Comparison of ENCODE assay signal across 18 cellular contexts in the genomic region with DNA sequence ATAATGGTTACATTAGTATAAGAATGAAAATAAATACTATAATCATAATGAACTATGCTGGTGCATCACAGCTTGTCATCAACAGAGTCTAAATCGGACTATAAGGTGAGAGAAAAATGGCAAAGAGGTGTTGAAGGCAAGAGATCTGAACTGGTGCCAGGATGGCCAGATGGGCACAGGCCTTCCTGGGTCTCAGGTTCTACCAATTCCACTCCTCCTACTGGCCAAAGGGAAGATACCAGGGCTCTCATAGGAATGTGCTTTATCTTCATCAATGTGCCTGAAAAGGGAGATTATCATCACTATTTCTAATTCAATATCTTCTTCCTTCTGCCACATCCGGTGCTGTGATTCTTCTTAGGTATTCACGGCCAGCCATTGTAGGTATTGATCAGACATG.
DNase-seq lines count a peak whose midpoint lies in the region; ATAC-seq, FAIRE-seq and TF ChIP-seq lines count a peak whose summit lies in the region.
"Had no signal": no experiment of that assay in that cellular context is flagged by ENCODE, and none has a peak within 500 bp of the region (broad histone marks: within the 10 kb centered on the region; RNA-seq: fewer than 3 reads in every experiment).

No MANE protein-coding gene starts in this region.

- no peak overlapping the region for H4K8ac ChIP-seq in H9 (replicated peaks; ENCODE audit: insufficient read length, low read depth, low read length)

- peak; percentile 47 for TF ChIP-seq CTCF in H9 (conservative IDR thresholded peaks at IDR 0.05)
- TF ChIP-seq CTCF in WERI-Rb-1 (IDR thresholded peaks at IDR 0.05; ENCODE audit: low read depth, low read length): peak; percentile 25; the same call in 1 of the 2 replicates
- TF ChIP-seq CTCF in epithelial cell of esophagus (IDR thresholded peaks at IDR 0.05; ENCODE audit: insufficient read depth, low read depth, low read length, missing control alignments): peak; percentile 12
- no peak for TF ChIP-seq CTCF in pancreas (IDR thresholded peaks at IDR 0.05)

- no peak overlapping the region for H3K4me2 ChIP-seq in H9 (ENCODE audit: insufficient read depth, insufficient read length, low read length)
- H3K4me2 ChIP-seq: hepatocyte had no signal

- H3K23me2 ChIP-seq in H9 (ENCODE audit: insufficient read length, low read depth, low read length, poor library complexity, severe bottlenecking): no peaks in the 10 kb centered on the region

- no peak overlapping the region for H2AFZ ChIP-seq in H9 (ENCODE audit: low read length)
- H2AFZ ChIP-seq: hepatocyte had no signal

- ATAC-seq in pancreas (no peak), HG02981 (IDR thresholded peaks at IDR 0.05; ENCODE audit: unreplicated experiment) (no peak), HG03139 (IDR thresholded peaks at IDR 0.05; ENCODE audit: unreplicated experiment) (no peak), HG03025 (IDR thresholded peaks at IDR 0.05; ENCODE audit: low FRiP score, unreplicated experiment) (no peak)
- ATAC-seq: body of pancreas had no signal

- H3K27me3 ChIP-seq in H9 (ENCODE audit: insufficient read depth, low read length) (no peaks in the 10 kb centered on the region), WERI-Rb-1 (ENCODE audit: insufficient read depth, low read depth, severe bottlenecking) (no peaks in the 10 kb centered on the region), pancreas (no peaks in the 10 kb centered on the region)
- H3K27me3 ChIP-seq: body of pancreas, hepatocyte, vagina had no signal

- H4K91ac ChIP-seq in H9 (ENCODE audit: insufficient read length, low read depth, low read length): no peak overlapping the region

- no peaks in the 10 kb centered on the region for H3K36me3 Mint-ChIP-seq in H9 (ENCODE audit: insufficient read depth in 1 of 3, low read depth in 3 of 3)
- H3K36me3 Mint-ChIP-seq: activated naive CD8-positive, alpha-beta T cell treated with anti-CD3 and anti-CD28 coated beads for 36 hours had no signal

- no peaks in the 10 kb centered on the region for H4K20me1 ChIP-seq in H9 (ENCODE audit: control insufficient read depth, insufficient read depth, insufficient read length)

- no peaks in the 10 kb centered on the region for H3K4me1 ChIP-seq in H9 (ENCODE audit: insufficient read depth, low read length)
- H3K4me1 ChIP-seq in pancreas: peaks cover 0 to 5% (median 0%) of the 10 kb centered on the region in 3 donors
- H3K4me1 ChIP-seq: body of pancreas, prostate gland, vagina had no signal

- H3K36me3 ChIP-seq in WERI-Rb-1: no peaks in the 10 kb centered on the region
- no peaks in the 10 kb centered on the region for H3K36me3 ChIP-seq in pancreas
- H3K36me3 ChIP-seq: prostate gland, vagina had no signal

- H3K79me2 ChIP-seq in H9 (ENCODE audit: insufficient read depth, low read length): no peaks in the 10 kb centered on the region
- H3K79me2 ChIP-seq: hepatocyte had no signal

- no peak overlapping the region for H3K4me3 Mint-ChIP-seq in H9
- H3K4me3 Mint-ChIP-seq: activated naive CD8-positive, alpha-beta T cell treated with anti-CD3 and anti-CD28 coated beads for 36 hours had no signal

- no peak overlapping the region for H3K27ac Mint-ChIP-seq in H9
- H3K27ac Mint-ChIP-seq: activated naive CD8-positive, alpha-beta T cell treated with anti-CD3 and anti-CD28 coated beads for 36 hours had no signal

- no peak overlapping the region for H3K18ac ChIP-seq in H9 (ENCODE audit: insufficient read length, low read depth, low read length)

- H3K4me3 ChIP-seq in WERI-Rb-1 (ENCODE audit: low read depth, low read length): no peak overlapping the region
- H3K4me3 ChIP-seq in epithelial cell of esophagus (ENCODE audit: low read length): no peak overlapping the region
- no peak overlapping the region for H3K4me3 ChIP-seq in pancreas
- H3K4me3 ChIP-seq: body of pancreas, hepatocyte, prostate gland, vagina had no signal

- no peak overlapping the region for H2BK15ac ChIP-seq in H9 (ENCODE audit: low read depth, low read length)

- no peak overlapping the region for H3K14ac ChIP-seq in H9 (ENCODE audit: insufficient read depth, low read length)

- no peak overlapping the region for H3K56ac ChIP-seq in H9 (ENCODE audit: insufficient read length, low read depth, low read length)

- H3K9ac ChIP-seq in H9 (ENCODE audit: extremely low read depth, insufficient read length, low read length): no peak overlapping the region

- no peak overlapping the region for H4K5ac ChIP-seq in H9 (ENCODE audit: insufficient read length, low read depth, low read length)

- no peak overlapping the region for H2BK5ac ChIP-seq in H9 (ENCODE audit: insufficient read length, low read length)

- in situ Hi-C loops in ACHN (cut with HindIII; ENCODE audit: low pct_ligation_motif_present, low pct_unique_long_range_greater_than_20kb, low sequenced_read_pairs): no loop called here

- no peak for FAIRE-seq in pancreas (lab: Jason Lieb, UNC)

- intact Hi-C loops in pancreas (cut with DNase I): no loop called here

- no peaks in the 10 kb centered on the region for H3K9me3 Mint-ChIP-seq in H9
- H3K9me3 Mint-ChIP-seq: activated naive CD8-positive, alpha-beta T cell treated with anti-CD3 and anti-CD28 coated beads for 36 hours had no signal

- peaks cover 3 to 4% of the 10 kb centered on the region in 2 experiments; a peak in 3 of 4 replicates for H3K4me1 Mint-ChIP-seq in H9
- H3K4me1 Mint-ChIP-seq: activated naive CD8-positive, alpha-beta T cell treated with anti-CD3 and anti-CD28 coated beads for 36 hours had no signal

- H3K23ac ChIP-seq in H9 (ENCODE audit: insufficient read length, low read depth, low read length): no peak overlapping the region

- no peak overlapping the region for H2AK5ac ChIP-seq in H9 (ENCODE audit: insufficient read length, low read length)

- no peak overlapping the region for H2BK12ac ChIP-seq in H9 (ENCODE audit: insufficient read length, low read depth, low read length)

- H3T11ph ChIP-seq in H9 (ENCODE audit: low read length): no peak overlapping the region

- H3K27me3 Mint-ChIP-seq in H9 (ENCODE audit: low read depth): no peaks in the 10 kb centered on the region
- H3K27me3 Mint-ChIP-seq: activated naive CD8-positive, alpha-beta T cell treated with anti-CD3 and anti-CD28 coated beads for 36 hours had no signal

- DNase-seq in ACHN: peak; percentile 4
- DNase-seq in H9: no peak
- DNase-seq in WERI-Rb-1: no peak
- no peak for DNase-seq in epithelial cell of esophagus (ENCODE audit: low read depth)
- DNase-seq in pancreas: no peak
- DNase-seq: activated CD4-positive, CD25-positive, alpha-beta regulatory T cell; activated naive CD8-positive, alpha-beta T cell treated with anti-CD3 and anti-CD28 coated beads for 36 hours; MM.1S; NCI-H187 treated with DMSO at 0.1 percent for 48 hours; Right ventricle myocardium superior; stimulated activated CD8-positive, alpha-beta memory T cell treated with anti-CD3 and anti-CD28 coated beads, Interleukin-4, amount 100 ng/mL, for 48 hours had no signal

- no peak overlapping the region for H2BK120ac ChIP-seq in H9 (ENCODE audit: low read depth, low read length, poor library complexity, severe bottlenecking)

- H3K9me3 ChIP-seq in H9 (ENCODE audit: control insufficient read depth, low read depth, low read length) (no peaks in the 10 kb centered on the region), WERI-Rb-1 (ENCODE audit: severe bottlenecking) (no peaks in the 10 kb centered on the region), pancreas (no peaks in the 10 kb centered on the region)
- H3K9me3 ChIP-seq: body of pancreas, prostate gland, vagina had no signal

- no peak overlapping the region for H3K4ac ChIP-seq in H9 (ENCODE audit: low read depth, low read length)

- H3K27ac ChIP-seq in H9 (ENCODE audit: insufficient read length, low read depth, low read length) (no peak overlapping the region), WERI-Rb-1 (no peak overlapping the region), pancreas (no peak overlapping the region)
- H3K27ac ChIP-seq: body of pancreas, hepatocyte, prostate gland, vagina had no signal

- no CpG with 5 or more reads among the region's 3 CpGs for WGBS in H9 (ENCODE audit: extremely low coverage, insufficient read length, low lambda C conversion rate)
- 58 to 63% methylated on average over 3 of the region's 3 CpGs for WGBS in pancreas, 2 donors

- H3K79me1 ChIP-seq in H9 (ENCODE audit: insufficient read depth, low read depth, low read length, poor library complexity, severe bottlenecking): no peaks in the 10 kb centered on the region

- H2BK20ac ChIP-seq in H9 (ENCODE audit: low read depth, low read length, poor library complexity, severe bottlenecking): no peak overlapping the region

Comparison
In these comparisons a context has a peak if more than half of its experiments do, and no peak if none do; other contexts are left out.
1. CTCF ChIP-seq: peak in H9 (single experiment), WERI-Rb-1 (single experiment) and epithelial cell of esophagus (single experiment); none in pancreas (0 of 4).